21 cellular contexts compared by ENCODE assay signal in the genomic region with DNA sequence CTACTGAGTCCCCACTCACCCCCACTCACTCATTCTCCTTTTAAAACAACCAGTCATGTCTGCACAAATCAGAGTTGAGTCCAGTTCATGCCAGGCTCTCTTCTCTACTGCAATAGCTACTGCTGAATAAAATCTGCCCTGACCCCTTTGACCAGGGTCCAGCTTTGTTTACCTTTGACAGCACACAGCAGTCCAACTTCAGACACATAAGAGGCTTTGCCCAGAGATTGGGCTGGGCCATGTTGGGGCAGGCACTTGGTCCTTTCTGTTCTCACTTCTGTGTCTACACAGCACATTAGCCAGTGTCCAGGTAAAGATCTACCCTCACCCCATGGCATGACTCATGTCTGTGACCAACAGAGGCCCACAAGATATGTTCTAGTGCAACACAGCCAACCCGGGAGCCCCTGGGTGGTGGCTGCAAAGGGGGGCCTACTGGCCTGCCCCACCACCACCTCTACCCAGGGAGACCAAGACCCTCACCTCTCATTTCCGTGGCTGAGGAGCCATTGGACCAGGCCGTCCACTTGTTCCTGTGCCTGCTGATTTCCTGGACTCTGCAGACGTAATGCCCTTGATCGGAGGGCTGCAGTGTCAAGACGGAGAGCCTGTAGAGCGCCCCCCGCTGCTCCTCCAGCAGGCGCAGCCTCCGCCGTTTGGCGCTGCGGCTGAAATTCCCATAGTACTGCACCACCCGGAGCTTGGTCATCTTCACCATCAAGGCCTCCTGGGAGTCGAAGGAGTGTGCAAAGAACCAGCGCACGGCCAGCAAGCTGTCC. TPM values are rescaled to one million over a fixed set of nuclear protein-coding genes. Genes with fewer than 3 reads are reported as not detected.
A peak's percentile ranks its signal among the peaks of the same experiment; 100 is the strongest.
DNase-seq lines count a peak whose midpoint lies in the region; ATAC-seq, FAIRE-seq and TF ChIP-seq lines count a peak whose summit lies in the region.
"Had no signal": no experiment of that assay in that cellular context is flagged by ENCODE, and none has a peak within 500 bp of the region (broad histone marks: within the 10 kb centered on the region; RNA-seq: fewer than 3 reads in every experiment).

No MANE protein-coding gene starts in this region.

- H3K4me1 ChIP-seq in ascending aorta (peaks cover 33 to 79% of the 10 kb centered on the region in 2 donors), right lobe of liver (peaks cover 0 to 25% (median 12%) of the 10 kb centered on the region in 4 donors), stomach smooth muscle (ENCODE audit: control insufficient read depth, insufficient read depth, low read length) (peaks cover 51% of the 10 kb centered on the region), GM23338 (ENCODE audit: insufficient read depth) (no peaks in the 10 kb centered on the region), small intestine (ENCODE audit: control insufficient read depth in 2 of 2, insufficient read depth in 1 of 2, low read depth in 1 of 2, low read length in 1 of 2) (no peaks in the 10 kb centered on the region)
- H3K4me1 ChIP-seq: SJSA1 had no signal

- no peak overlapping the region for H3K9ac ChIP-seq in stomach smooth muscle (ENCODE audit: low read length in 2 of 2)
- H3K9ac ChIP-seq: KMS-11 had no signal

- no peaks in the 10 kb centered on the region; the same call in 2 of the 3 replicates for H3K36me3 Mint-ChIP-seq in GM23338 (ENCODE audit: low read depth)
- H3K36me3 Mint-ChIP-seq: CD14-positive monocyte had no signal

- H4K20me1 ChIP-seq in GM23338 (replicated peaks; ENCODE audit: insufficient read depth) = no peaks in the 10 kb centered on the region

- intact Hi-C loops in ascending aorta (cut with DNase I) = no loop called here
- intact Hi-C loops in right lobe of liver (cut with DNase I) = no loop called here

- FAIRE-seq in RCC 7860 (lab: Jason Lieb, UNC) (no peak), small intestine (lab: Jason Lieb, UNC) (no peak)

- H3K79me2 ChIP-seq in GM23338 (replicated peaks; ENCODE audit: insufficient read depth) = no peaks in the 10 kb centered on the region

- WGBS in right lobe of liver (ENCODE audit: insufficient coverage, low coverage, low lambda C conversion rate, missing lambda C conversion rate) = 93% methylated on average over 6 of the region's 17 CpGs
- WGBS in small intestine, 3 donors = 90 to 94% (median 94%) methylated on average over 17 of the region's 17 CpGs

- H3K27ac ChIP-seq in ascending aorta (peak overlapping the region; percentile 73 to 81), right lobe of liver (peak overlapping the region in 1 of 3 donors; percentile 19), stomach smooth muscle (ENCODE audit: low read length) (peak overlapping the region; percentile 31), GM23338 (ENCODE audit: low read depth) (no peak overlapping the region), small intestine (ENCODE audit: low read depth in 1 of 2, low read length in 1 of 2) (no peak overlapping the region)
- H3K27ac ChIP-seq: KMS-11, SJSA1 had no signal

- H3K27ac Mint-ChIP-seq in GM23338 = no peak overlapping the region
- H3K27ac Mint-ChIP-seq: H9 had no signal

- H3K4me1 Mint-ChIP-seq in GM23338 = peaks cover 8% of the 10 kb centered on the region

- no peaks in the 10 kb centered on the region for H3K9me2 ChIP-seq in GM23338 (ENCODE audit: insufficient read depth)

- H2AFZ ChIP-seq in GM23338 = no peak overlapping the region

- no peaks in the 10 kb centered on the region for H3F3A ChIP-seq in GM23338 (replicated peaks; ENCODE audit: low read depth)

- H3K4me3 ChIP-seq in LNCaP clone FGC (ENCODE audit: low read depth, low read length) (no peak overlapping the region), ascending aorta (no peak overlapping the region), right lobe of liver (no peak overlapping the region), stomach smooth muscle (ENCODE audit: low read length in 2 of 2) (peak overlapping the region in 1 of 2 donors; percentile 29), GM23338 (no peak overlapping the region), small intestine (ENCODE audit: low read depth in 1 of 2, low read length in 2 of 2) (no peak overlapping the region)
- H3K4me3 ChIP-seq: SJSA1 had no signal

- no peaks in the 10 kb centered on the region for H3K36me3 ChIP-seq in ascending aorta
- no peaks in the 10 kb centered on the region for H3K36me3 ChIP-seq in right lobe of liver
- peaks cover 0 to 2% of the 10 kb centered on the region in 2 donors for H3K36me3 ChIP-seq in stomach smooth muscle (ENCODE audit: control insufficient read depth in 2 of 2, insufficient read depth in 2 of 2, low read length in 2 of 2)
- H3K36me3 ChIP-seq in GM23338 (ENCODE audit: insufficient read depth) = no peaks in the 10 kb centered on the region
- no peaks in the 10 kb centered on the region for H3K36me3 ChIP-seq in small intestine (ENCODE audit: control insufficient read depth in 2 of 2, insufficient read depth in 2 of 2, low read length in 2 of 2)
- H3K36me3 ChIP-seq: SJSA1 had no signal

- ATAC-seq in right lobe of liver = peak; percentile 89 to 95 (median 92)
- ATAC-seq in GM23338 = no peak
- ATAC-seq: PC-3 had no signal

- H3K27me3 ChIP-seq in ascending aorta (no peaks in the 10 kb centered on the region), right lobe of liver (no peaks in the 10 kb centered on the region), stomach smooth muscle (ENCODE audit: control insufficient read depth in 1 of 2, insufficient read depth in 2 of 2, low read length in 2 of 2) (no peaks in the 10 kb centered on the region), GM23338 (ENCODE audit: insufficient read depth) (no peaks in the 10 kb centered on the region), small intestine (ENCODE audit: control insufficient read depth in 2 of 2, insufficient read depth in 2 of 2, low read length in 2 of 2) (no peaks in the 10 kb centered on the region)
- H3K27me3 ChIP-seq: SJSA1 had no signal

- H3K4me2 ChIP-seq in GM23338 = no peak overlapping the region
- H3K4me2 ChIP-seq: KMS-11 had no signal

- TF ChIP-seq POLR2A in right lobe of liver (IDR thresholded peaks at IDR 0.05) = no peak

- H3K4me3 Mint-ChIP-seq in GM23338 = no peak overlapping the region
- H3K4me3 Mint-ChIP-seq: H9 had no signal

- no peaks in the 10 kb centered on the region for H3K9me3 ChIP-seq in ascending aorta
- H3K9me3 ChIP-seq in right lobe of liver = no peaks in the 10 kb centered on the region
- H3K9me3 ChIP-seq in stomach smooth muscle (ENCODE audit: control insufficient read depth in 2 of 2, low read length in 2 of 2) = no peaks in the 10 kb centered on the region
- H3K9me3 ChIP-seq in small intestine (ENCODE audit: control insufficient read depth, low read depth) = no peaks in the 10 kb centered on the region
- H3K9me3 ChIP-seq: SJSA1 had no signal

- no peak for TF ChIP-seq CTCF in LNCaP clone FGC (IDR thresholded peaks at IDR 0.05; ENCODE audit: control insufficient read depth, extremely low read depth, insufficient read depth)
- no peak for TF ChIP-seq CTCF in ascending aorta (IDR thresholded peaks at IDR 0.05)
- no peak for TF ChIP-seq CTCF in right lobe of liver (IDR thresholded peaks at IDR 0.05)
- TF ChIP-seq CTCF in GM23338 (conservative IDR thresholded peaks at IDR 0.05; ENCODE audit: low read depth in 2 of 2) = peak in 1 of 2 experiments; percentile 24; a peak in 1 of 4 replicates

- peaks cover 8% of the 10 kb centered on the region for H3K27me3 Mint-ChIP-seq in GM23338 (ENCODE audit: insufficient read depth, low read depth, poor library complexity)

- DNase-seq in LNCaP clone FGC (ENCODE audit: low read depth) = peak; percentile 1
- no peak for DNase-seq in ascending aorta (ENCODE audit: low spot score in 2 of 2)
- DNase-seq in right lobe of liver = peak in 2 of 3 donors; percentile 74 to 78
- no peak for DNase-seq in RCC 7860 (ENCODE audit: low spot score)
- no peak for DNase-seq in GM23338 (ENCODE audit: low spot score)
- DNase-seq in small intestine = no peak
- DNase-seq: ACHN, DND-41, H9, NCI-H1048, NCI-H1436, NCI-H2029, NCI-H2171, NCI-H526, PC-3 had no signal

- H3K9me3 Mint-ChIP-seq in GM23338 = no peaks in the 10 kb centered on the region
- H3K9me3 Mint-ChIP-seq: CD14-positive monocyte, H9 had no signal

TF ChIP-seq in GM23338, 12 proteins besides CTCF, POLR2A, EP300 and RAD21:
- no peak for TF ChIP-seq CREB1 (CRISPR knock-in tag; IDR thresholded peaks at IDR 0.05; ENCODE audit: low read depth)
- no peak for TF ChIP-seq POLR2AphosphoS5 (IDR thresholded peaks at IDR 0.05; ENCODE audit: low read depth)
- TF ChIP-seq EZH2phosphoT487 (IDR thresholded peaks at IDR 0.05; ENCODE audit: unreplicated experiment) = no peak
- no peak for TF ChIP-seq JUNB (IDR thresholded peaks at IDR 0.05; ENCODE audit: unreplicated experiment)

RNA-seq across cellular contexts. Expression of gene VSTM4, which starts 8.0 kb away (rescaled TPM):
- total RNA-seq in ascending aorta (17.7 TPM), right lobe of liver (1 to 10 TPM; 2.1 to 6.6 (median 3.1) TPM)
- 0.23 and 0.66 TPM in 2 replicates for total RNA-seq in GM23338 (2014; rRNA removed; shearing (Covaris generic))
- polyA plus RNA-seq in GM23338 (2016; fragmentation: Nextera tagmentation; extraction: Ambion mirVana) (0.21 and 0.56 TPM in 2 replicates), small intestine (1 to 10 TPM in 1 of 3 donors, under 1 TPM in 1, not detected in 1; 0.81 to 2.4 TPM)
- total RNA-seq: G401, MCF 10A, PC-3 had no signal
- polyA plus RNA-seq: CD14-positive monocyte had no signal

RNA-seq across cellular contexts. Expression of gene FAM170B, which starts 26.5 kb away (rescaled TPM):
- total RNA-seq in ascending aorta (not detected), right lobe of liver (not detected)
- total RNA-seq in GM23338 (2014; rRNA removed; shearing (Covaris generic)) = not detected in 2 replicates
- polyA plus RNA-seq in GM23338 (2016; fragmentation: Nextera tagmentation; extraction: Ambion mirVana) (not detected in 2 replicates), small intestine (not detected)
- total RNA-seq: G401, H9, MCF 10A, PC-3, SJSA1 had no signal
- polyA plus RNA-seq: CD14-positive monocyte had no signal

Comparison
In these comparisons a context has a peak if more than half of its experiments do, and no peak if none do; other contexts are left out.
1. DNase-seq: peak in LNCaP clone FGC (single experiment) and right lobe of liver (2 of 3); none in ascending aorta (0 of 2), RCC 7860 (single experiment), GM23338 (single experiment) and small intestine (single experiment).
2. H3K27ac ChIP-seq: peak in ascending aorta (2 of 2) and stomach smooth muscle (single experiment); none in GM23338 (single experiment) and small intestine (0 of 2).